In genomic region chr21:40074198-40074597, GRCh38 we compare ENCODE assay signal across 23 cellular contexts.
DNase-seq lines count a peak whose midpoint lies in the region; ATAC-seq, FAIRE-seq and TF ChIP-seq lines count a peak whose summit lies in the region.
"Had no signal": no experiment of that assay in that cellular context is flagged by ENCODE, and none has a peak within 500 bp of the region (broad histone marks: within the 10 kb centered on the region; RNA-seq: fewer than 3 reads in every experiment).

No MANE protein-coding gene starts in this region.

- ATAC-seq in gastroesophageal sphincter (no peak), heart left ventricle (peak; percentile 90 to 94 (median 92)), left ventricle myocardium superior (peak; percentile 96), GM18517 (IDR thresholded peaks at IDR 0.05; ENCODE audit: unreplicated experiment) (no peak)
- ATAC-seq: GM12878 had no signal

- H3K4me3 ChIP-seq in gastroesophageal sphincter (no peak overlapping the region), heart left ventricle (no peak overlapping the region), rectal smooth muscle tissue (ENCODE audit: low read length) (no peak overlapping the region), foreskin fibroblast (ENCODE audit: low read depth in 1 of 2, low read length in 2 of 2) (no peak overlapping the region)
- H3K4me3 ChIP-seq: GM12878 had no signal

- FAIRE-seq in RCC 7860 (lab: Jason Lieb, UNC), result no peak
- FAIRE-seq: A204.1, GM12878, GM19239, H1 had no signal

- H3K27me3 ChIP-seq in gastroesophageal sphincter, result no peaks in the 10 kb centered on the region
- peaks cover 0 to 3% (median 0%) of the 10 kb centered on the region in 9 donors for H3K27me3 ChIP-seq in heart left ventricle
- H3K27me3 ChIP-seq in rectal smooth muscle tissue (ENCODE audit: control insufficient read depth, insufficient read depth, low read length), result no peaks in the 10 kb centered on the region
- H3K27me3 ChIP-seq: BE2C had no signal

- TF ChIP-seq EP300 in gastroesophageal sphincter (IDR thresholded peaks at IDR 0.05), result no peak

- H3K27ac ChIP-seq in gastroesophageal sphincter, result peak overlapping the region; percentile 18 to 62 (median 46)
- H3K27ac ChIP-seq in heart left ventricle, result peak overlapping the region in 10 of 12 donors; percentile 5 to 74 (median 68)
- H3K27ac ChIP-seq in rectal smooth muscle tissue (ENCODE audit: low read depth, low read length), result peak overlapping the region; percentile 63

- H3K9ac ChIP-seq in rectal smooth muscle tissue (ENCODE audit: low read length), result no peak overlapping the region

- H3K36me3 ChIP-seq in gastroesophageal sphincter, result no peaks in the 10 kb centered on the region
- no peaks in the 10 kb centered on the region for H3K36me3 ChIP-seq in heart left ventricle
- no peaks in the 10 kb centered on the region for H3K36me3 ChIP-seq in rectal smooth muscle tissue (ENCODE audit: control insufficient read depth, insufficient read depth, low read length)
- H3K36me3 ChIP-seq: BE2C had no signal

- TF ChIP-seq CTCF in gastroesophageal sphincter (IDR thresholded peaks at IDR 0.05), result no peak
- no peak for TF ChIP-seq CTCF in heart left ventricle (IDR thresholded peaks at IDR 0.05)
- no peak for TF ChIP-seq CTCF in foreskin fibroblast (IDR thresholded peaks at IDR 0.05; ENCODE audit: low read depth, low read length)

- 4 to 22% methylated on average over 4 to 6 of the region's 6 CpGs for WGBS in gastroesophageal sphincter (ENCODE audit: low coverage in 1 of 2), 2 donors
- 30 to 33% (median 31%) methylated on average over 6 of the region's 6 CpGs for WGBS in heart left ventricle, 4 donors

- TF ChIP-seq POLR2A in gastroesophageal sphincter (IDR thresholded peaks at IDR 0.05) (no peak), heart left ventricle (IDR thresholded peaks at IDR 0.05) (no peak)

- peak in 3 of 5 donors; percentile 14 to 43 (median 37) for DNase-seq in heart left ventricle
- no peak for DNase-seq in left ventricle myocardium superior
- DNase-seq in RCC 7860 (ENCODE audit: low spot score), result no peak
- DNase-seq in foreskin fibroblast, result no peak
- DNase-seq in germinal center (ENCODE audit: low spot score), result no peak
- DNase-seq: ACHN; BE2C; C1 segment of cervical spinal cord; CD4-positive, CD25-positive, alpha-beta regulatory T cell; CD8-positive, alpha-beta memory T cell; COR-L47; DMS 273 treated with DMSO at 0.1 percent for 48 hours; DMS53; DND-41; EL; H9 had no signal

- H3K4me1 ChIP-seq in gastroesophageal sphincter, result peaks cover 0 to 7% (median 0%) of the 10 kb centered on the region in 3 donors
- H3K4me1 ChIP-seq in heart left ventricle, result peaks cover 0 to 8% (median 0%) of the 10 kb centered on the region in 12 donors
- peaks cover 4% of the 10 kb centered on the region for H3K4me1 ChIP-seq in rectal smooth muscle tissue (ENCODE audit: control insufficient read depth, insufficient read depth, low read length)
- H3K4me1 ChIP-seq: BE2C had no signal

- intact Hi-C loops in heart left ventricle (cut with DNase I) (no loop called here), left ventricle myocardium superior (cut with micrococcal nuclease) (no loop called here)

- H3K9me3 ChIP-seq in gastroesophageal sphincter (no peaks in the 10 kb centered on the region), heart left ventricle (no peaks in the 10 kb centered on the region)
- H3K9me3 ChIP-seq: BE2C had no signal

Comparison
In these comparisons a context has a peak if more than half of its experiments do, and no peak if none do; other contexts are left out.
1. DNase-seq: peak in heart left ventricle (3 of 5); none in left ventricle myocardium superior (single experiment), RCC 7860 (single experiment), foreskin fibroblast (0 of 2) and germinal center (single experiment).
2. ATAC-seq: peak in heart left ventricle (4 of 4) and left ventricle myocardium superior (single experiment); none in gastroesophageal sphincter (single experiment) and GM18517 (single experiment).
3. Peak in every context shown above with its lines, with median percentiles within 50 percentile points of each other: H3K27ac ChIP-seq.